21 cellular contexts compared by ENCODE assay signal in genomic region chr1:235205687-235206086, GRCh38. TPM values are rescaled to one million over a fixed set of nuclear protein-coding genes. Genes with fewer than 3 reads are reported as not detected.
DNase-seq lines count a peak whose midpoint lies in the region; ATAC-seq, FAIRE-seq and TF ChIP-seq lines count a peak whose summit lies in the region.
"Had no signal": no experiment of that assay in that cellular context is flagged by ENCODE, and none has a peak within 500 bp of the region (broad histone marks: within the 10 kb centered on the region; RNA-seq: fewer than 3 reads in every experiment).

No MANE protein-coding gene starts in this region.

- H3K36me3 Mint-ChIP-seq in activated T-cell treated with anti-CD3 and anti-CD28 coated beads, Interleukin-2, amount 50 U/mL, for 72 hours (ENCODE audit: insufficient read depth in 2 of 2), result peaks cover 0 to 3% of the 10 kb centered on the region in 2 donors
- H3K36me3 Mint-ChIP-seq in activated T-cell treated with anti-CD3 and anti-CD28 coated beads, Interleukin-2, amount 50 U/mL, for 4 hours (ENCODE audit: insufficient read depth), result peaks cover 12% of the 10 kb centered on the region

- H3K9me1 ChIP-seq in K562 (ENCODE audit: control insufficient read depth, insufficient read depth, low read length), result no peaks in the 10 kb centered on the region

- in situ Hi-C loops in K562 (cut with MboI), result no loop called here

- H3K4me3 ChIP-seq in A549, result no peak overlapping the region
- no peak overlapping the region for H3K4me3 ChIP-seq in DND-41 (ENCODE audit: low read depth in 1 of 2, low read length in 2 of 2)
- H3K4me3 ChIP-seq in K562, result no peak overlapping the region
- no peak overlapping the region for H3K4me3 ChIP-seq in heart left ventricle
- H3K4me3 ChIP-seq: GM23338, Peyer's patch had no signal

- no peak for ATAC-seq in activated T-cell treated with anti-CD3 and anti-CD28 coated beads, Interleukin-2, amount 50 U/mL, for 72 hours (replicated peaks in 1 of 2)
- ATAC-seq in activated T-cell treated with anti-CD3 and anti-CD28 coated beads, Interleukin-2, amount 50 U/mL, for 4 hours, result no peak
- no peak for ATAC-seq in A549
- ATAC-seq in DND-41 (ENCODE audit: insufficient read depth, low read depth), result no peak
- no peak for ATAC-seq in K562
- ATAC-seq in heart left ventricle, result no peak
- ATAC-seq: GM23338 had no signal

- H3K9ac ChIP-seq in DND-41 (ENCODE audit: low read depth, low read length), result no peak overlapping the region; the same call in 1 of the 2 replicates
- no peak overlapping the region for H3K9ac ChIP-seq in K562 (ENCODE audit: insufficient read depth in 1 of 2, low read depth in 2 of 2, low read length in 2 of 2)

- H3K9me3 ChIP-seq in A549, result no peaks in the 10 kb centered on the region
- no peaks in the 10 kb centered on the region for H3K9me3 ChIP-seq in DND-41 (ENCODE audit: insufficient read depth, low read length, severe bottlenecking)
- no peaks in the 10 kb centered on the region for H3K9me3 ChIP-seq in K562 (replicated peaks; ENCODE audit: control insufficient read depth, insufficient read depth, low read depth, low read length)
- no peaks in the 10 kb centered on the region for H3K9me3 ChIP-seq in heart left ventricle
- H3K9me3 ChIP-seq: Caco-2, Peyer's patch had no signal

- H3K79me2 ChIP-seq in DND-41 (ENCODE audit: insufficient read depth, low read length), result peaks cover 7% of the 10 kb centered on the region; the same call in 1 of the 2 replicates
- no peaks in the 10 kb centered on the region for H3K79me2 ChIP-seq in K562 (ENCODE audit: control insufficient read depth, insufficient read depth, low read length)

- FAIRE-seq in A549 (lab: Jason Lieb, UNC) (no peak), K562 (lab: Jason Lieb, UNC) (no peak)
- FAIRE-seq: GM12892 had no signal

- H3K36me3 ChIP-seq in DND-41 (ENCODE audit: insufficient read depth, low read length) (peaks cover 27% of the 10 kb centered on the region), K562 (ENCODE audit: control insufficient read depth, insufficient read depth, low read length) (peaks cover 30% of the 10 kb centered on the region; the same call in 2 of the 3 replicates), heart left ventricle (peaks cover 0 to 80% (median 49%) of the 10 kb centered on the region in 9 donors)

- intact Hi-C loops in K562 (cut with micrococcal nuclease) (no loop called here), heart left ventricle (cut with DNase I) (loop anchor here in 1 of 10 donors (10.0 kb wide), 1 partner anchor 539 kb away; no protein-coding TSS in a partner anchor), posterior vena cava (cut with DNase I) (no loop called here)

- H3K4me1 Mint-ChIP-seq in activated T-cell treated with anti-CD3 and anti-CD28 coated beads, Interleukin-2, amount 50 U/mL, for 72 hours (ENCODE audit: low read depth), result peaks cover 21% of the 10 kb centered on the region
- peaks cover 27% of the 10 kb centered on the region for H3K4me1 Mint-ChIP-seq in activated T-cell treated with anti-CD3 and anti-CD28 coated beads, Interleukin-2, amount 50 U/mL, for 4 hours (ENCODE audit: low read depth)

- POLR2A ChIA-PET in A549 (lab: Yijun Ruan, JAX) (no interaction called here), K562 (lab: Yijun Ruan, JAX) (no interaction called here)

- no peaks in the 10 kb centered on the region for H3K9me3 Mint-ChIP-seq in activated T-cell treated with anti-CD3 and anti-CD28 coated beads, Interleukin-2, amount 50 U/mL, for 72 hours
- H3K9me3 Mint-ChIP-seq in activated T-cell treated with anti-CD3 and anti-CD28 coated beads, Interleukin-2, amount 50 U/mL, for 4 hours, result no peaks in the 10 kb centered on the region
- H3K9me3 Mint-ChIP-seq: CD4-positive, alpha-beta memory T cell; GM23338 had no signal

- TF ChIP-seq POLR2A in A549 (IDR thresholded peaks at IDR 0.05; ENCODE audit: low read length) (no peak), K562 (conservative IDR thresholded peaks at IDR 0.05) (no peak), heart left ventricle (IDR thresholded peaks at IDR 0.05) (no peak)

- H3K27me3 ChIP-seq in DND-41 (ENCODE audit: insufficient read depth, low read length, poor library complexity), result no peaks in the 10 kb centered on the region
- H3K27me3 ChIP-seq in K562 (ENCODE audit: control insufficient read depth in 2 of 2, insufficient read depth in 2 of 2, low read length in 2 of 2), result no peaks in the 10 kb centered on the region
- no peaks in the 10 kb centered on the region for H3K27me3 ChIP-seq in heart left ventricle
- H3K27me3 ChIP-seq: Peyer's patch had no signal

- TF ChIP-seq RAD21 in A549 (conservative IDR thresholded peaks at IDR 0.05 in 1 of 2, IDR thresholded peaks at IDR 0.05 in 1 of 2) (no peak), K562 (CRISPR knock-in tag; conservative IDR thresholded peaks at IDR 0.05 in 1 of 2, IDR thresholded peaks at IDR 0.05 in 1 of 2) (no peak)

- H3K27ac Mint-ChIP-seq in activated T-cell treated with anti-CD3 and anti-CD28 coated beads, Interleukin-2, amount 50 U/mL, for 72 hours, result peak overlapping the region; percentile 76
- H3K27ac Mint-ChIP-seq: GM23338 had no signal

- no peak overlapping the region for H3K4me2 ChIP-seq in A549
- H3K4me2 ChIP-seq in DND-41 (ENCODE audit: insufficient read depth, low read length), result peak overlapping the region; percentile 63
- no peak overlapping the region for H3K4me2 ChIP-seq in K562 (ENCODE audit: insufficient read depth, low read length)
- H3K4me2 ChIP-seq: GM23338 had no signal

- WGBS in A549 (ENCODE audit: missing lambda C conversion rate), result 94% methylated on average over 3 of the region's 3 CpGs
- 96% methylated on average over 3 of the region's 3 CpGs for WGBS in K562 (ENCODE audit: insufficient coverage, low coverage, missing lambda C conversion rate)
- WGBS in heart left ventricle, 4 donors, result 96 to 99% (median 98%) methylated on average over 3 of the region's 3 CpGs

- TF ChIP-seq EP300 in A549 (IDR thresholded peaks at IDR 0.05) (no peak), K562 (IDR thresholded peaks at IDR 0.05; ENCODE audit: low read length) (no peak)

- H3K27me3 Mint-ChIP-seq in activated T-cell treated with anti-CD3 and anti-CD28 coated beads, Interleukin-2, amount 50 U/mL, for 72 hours (ENCODE audit: low read depth), result no peaks in the 10 kb centered on the region
- H3K27me3 Mint-ChIP-seq in activated T-cell treated with anti-CD3 and anti-CD28 coated beads, Interleukin-2, amount 50 U/mL, for 4 hours (ENCODE audit: low read depth), result no peaks in the 10 kb centered on the region
- H3K27me3 Mint-ChIP-seq: CD4-positive, alpha-beta memory T cell had no signal

- no peak for DNase-seq in activated T-cell treated with anti-CD3 and anti-CD28 coated beads, Interleukin-2, amount 50 U/mL, for 72 hours
- DNase-seq in activated T-cell treated with anti-CD3 and anti-CD28 coated beads, Interleukin-2, amount 50 U/mL, for 4 hours, result no peak
- no peak for DNase-seq in A549 (ENCODE audit: low read depth in 1 of 2, low spot score in 1 of 2)
- DNase-seq in DND-41, result no peak
- no peak for DNase-seq in K562 (ENCODE audit: extremely low read depth in 1 of 4, low spot score in 3 of 4)
- DNase-seq in heart left ventricle, result no peak
- no peak for DNase-seq in posterior vena cava (ENCODE audit: low spot score)
- DNase-seq in MV-4-11 (lab: John Stamatoyannopoulos, UW), result no peak
- DNase-seq: Caco-2; CD4-positive, alpha-beta memory T cell; HCEC 1CT; Karpas-422; NCI-H1694; NCI-H2081; NCI-H2171; NCI-H345; NCI-H524; NCI-H82; Peyer's patch had no signal

- CTCF ChIA-PET in A549 (lab: Yijun Ruan, JAX) (no interaction called here), K562 (lab: Yijun Ruan, JAX; ENCODE audit: low intra/inter-chr PET ratio) (no interaction called here)

- BruUV-seq in K562 (replicated peaks; lab: Mats Ljungman, UMichigan), result no TSS peak

- H3K4me1 ChIP-seq in A549 (no peaks in the 10 kb centered on the region), DND-41 (ENCODE audit: insufficient read depth, low read length) (peaks cover 51% of the 10 kb centered on the region), K562 (replicated peaks in 1 of 2; ENCODE audit: control insufficient read depth in 2 of 2, insufficient read depth in 2 of 2, low read length in 2 of 2) (peaks cover 0 to 15% of the 10 kb centered on the region in 2 experiments; a peak in 2 of 5 replicates), heart left ventricle (no peaks in the 10 kb centered on the region)
- H3K4me1 ChIP-seq: Caco-2, Peyer's patch had no signal

- TF ChIP-seq CTCF in A549 (IDR thresholded peaks at IDR 0.05), result no peak
- TF ChIP-seq CTCF in DND-41 (IDR thresholded peaks at IDR 0.05; ENCODE audit: borderline replicate concordance, extremely low read depth, low read length, poor library complexity, severe bottlenecking), result no peak
- TF ChIP-seq CTCF in K562 (IDR thresholded peaks at IDR 0.05 in 2 of 3, conservative IDR thresholded peaks at IDR 0.05 in 1 of 3; ENCODE audit: insufficient read depth in 2 of 3, low read depth in 1 of 3, low read length in 3 of 3), result no peak
- TF ChIP-seq CTCF in heart left ventricle (IDR thresholded peaks at IDR 0.05), result no peak

- no peaks in the 10 kb centered on the region for H4K20me1 ChIP-seq in DND-41 (ENCODE audit: insufficient read depth, low read length)
- no peaks in the 10 kb centered on the region for H4K20me1 ChIP-seq in K562 (replicated peaks; ENCODE audit: control insufficient read depth, insufficient read depth, low read length)

- no peak overlapping the region for H2AFZ ChIP-seq in DND-41 (ENCODE audit: low read depth, low read length)
- no peak overlapping the region for H2AFZ ChIP-seq in K562 (ENCODE audit: low read depth, low read length)
- H2AFZ ChIP-seq: GM23338 had no signal

- H3K27ac ChIP-seq in A549 (no peak overlapping the region), DND-41 (ENCODE audit: low read length) (peak overlapping the region; percentile 82; the same call in 1 of the 2 replicates), K562 (ENCODE audit: extremely low read depth, low read depth, low read length) (no peak overlapping the region), heart left ventricle (no peak overlapping the region)
- H3K27ac ChIP-seq: Peyer's patch had no signal

- H3K4me3 Mint-ChIP-seq in activated T-cell treated with anti-CD3 and anti-CD28 coated beads, Interleukin-2, amount 50 U/mL, for 72 hours, result peak overlapping the region in 1 of 2 donors; percentile 54
- H3K4me3 Mint-ChIP-seq in activated T-cell treated with anti-CD3 and anti-CD28 coated beads, Interleukin-2, amount 50 U/mL, for 4 hours, result no peak overlapping the region
- H3K4me3 Mint-ChIP-seq: GM23338 had no signal

RNA-seq across cellular contexts. Expression of gene RBM34, which starts 44.6 kb away (rescaled TPM):
- total RNA-seq in activated T-cell treated with anti-CD3 and anti-CD28 coated beads, Interleukin-2, amount 50 U/mL, for 72 hours, result 100 to 1,000 TPM; 127 to 128 TPM
- 100 to 1,000 TPM; 149 to 159 (median 159) TPM for total RNA-seq in activated T-cell treated with anti-CD3 and anti-CD28 coated beads, Interleukin-2, amount 50 U/mL, for 4 hours
- 43.9 and 67.8 TPM in 2 replicates for polyA plus RNA-seq in A549 (2011; rRNA removed)
- 26.3 and 31.5 TPM in 2 replicates for polyA plus RNA-seq in A549 (2012; cell fraction: cytosol; rRNA removed)
- 17.1 and 18.0 TPM in 2 replicates for polyA plus RNA-seq in A549 (2012; cell fraction: nucleus; rRNA removed)
- polyA plus RNA-seq in A549 (2017; fragmentation: RNase III; extraction: RNeasy Plus Mini Kit Qiagen cat#74134 plus additional on column Dnase treatment), result 81.8 to 89.9 TPM (median 86.5 TPM) in 3 replicates
- 20.2 and 29.0 TPM in 2 replicates for polyA minus RNA-seq in A549 (2011; rRNA and poly(A)+ RNA removed)
- total RNA-seq in K562 (2011; cell fraction: chromatin; rRNA removed; ENCODE audit: low replicate concordance), result 85.0 and 159 TPM in 2 replicates
- 54.9 and 55.4 TPM in 2 replicates for total RNA-seq in K562 (2011; cell fraction: nucleolus; rRNA removed)
- total RNA-seq in K562 (2011; cell fraction: nucleoplasm; rRNA removed), result 63.6 and 66.9 TPM in 2 replicates
- total RNA-seq in K562 (2014; rRNA removed), result 96.6 and 98.2 TPM in 2 replicates
- 135 and 160 TPM in 2 replicates for total RNA-seq in K562 (2014; rRNA removed; fragmentation: Illumina TruSeq; extraction: Trizol)
- 154 and 162 TPM in 2 replicates for total RNA-seq in K562 (2015; rRNA removed; fragmentation: Illumina TruSeq; extraction: Trizol)
- 116 and 118 TPM in 2 replicates for total RNA-seq in K562 (2021)
- polyA plus RNA-seq in K562 (2011; rRNA removed), result 57.7 and 64.0 TPM in 2 replicates
- polyA plus RNA-seq in K562 (2011; cell fraction: cytosol; rRNA removed), result 24.3 and 29.9 TPM in 2 replicates
- 26.5 and 31.5 TPM in 2 replicates for polyA plus RNA-seq in K562 (2011; cell fraction: nucleus; rRNA removed)
- polyA plus RNA-seq in K562 (2012), result 146 and 159 TPM in 2 replicates
- 145 and 178 TPM in 2 replicates for polyA plus RNA-seq in K562 (2014; fragmentation: Illumina TruSeq; extraction: Trizol)
- 100 to 1,000 TPM; 116 to 141 TPM for polyA plus RNA-seq in K562 (2014; fragmentation: Nextera tagmentation; extraction: Ambion mirVana)
- polyA plus RNA-seq in K562 (2014; rRNA removed), result 99.9 and 124 TPM in 2 replicates
- 26.5 and 35.5 TPM in 2 replicates for polyA minus RNA-seq in K562 (2011; rRNA and poly(A)+ RNA removed)
- polyA minus RNA-seq in K562 (2011; cell fraction: cytosol; rRNA and poly(A)+ RNA removed), result 15.4 and 17.8 TPM in 2 replicates
- 34.7 and 56.6 TPM in 2 replicates for polyA minus RNA-seq in K562 (2011; cell fraction: nucleus; rRNA and poly(A)+ RNA removed)
- 10 to 100 TPM; 34.2 to 75.1 (median 48.6) TPM for total RNA-seq in heart left ventricle
- 10 to 100 TPM; 97.5 to 97.8 TPM for polyA plus RNA-seq in heart left ventricle
- 10 to 100 TPM; 57.7 to 61.1 TPM for total RNA-seq in posterior vena cava
